ENCODE assay signal across 11 cellular contexts in the genomic region with DNA sequence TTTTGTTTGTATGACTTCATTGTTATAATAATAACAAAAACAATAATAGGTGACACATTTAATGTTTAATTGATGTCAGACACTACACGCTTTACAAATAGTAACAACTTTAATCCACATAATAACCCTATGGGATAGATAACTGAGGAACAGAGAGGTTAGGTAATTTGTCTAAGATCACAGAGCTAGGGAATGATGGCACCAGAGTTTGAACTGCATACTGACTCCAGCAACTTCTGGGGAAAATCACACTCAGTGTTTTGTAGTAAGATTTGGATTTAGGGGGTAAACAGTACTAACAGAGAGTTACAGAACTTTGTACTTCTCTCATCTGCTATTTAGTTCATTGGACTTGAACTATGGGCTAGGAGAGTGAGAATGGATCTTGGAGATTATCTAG.
"Had no signal": no experiment of that assay in that cellular context is flagged by ENCODE, and none has a peak within 500 bp of the region (broad histone marks: within the 10 kb centered on the region; RNA-seq: fewer than 3 reads in every experiment).

No MANE protein-coding gene starts in this region.

- H3K4me3 ChIP-seq: colonic mucosa, heart right ventricle, stomach had no signal

- FAIRE-seq: frontal cortex, small intestine had no signal

- H3K4me1 ChIP-seq: colonic mucosa had no signal

- ATAC-seq: left cardiac atrium had no signal

- H3K27me3 ChIP-seq: colonic mucosa, heart right ventricle, neutrophil, stomach had no signal

- DNase-seq: colonic mucosa; heart right ventricle; hypothalamus; islet precursor cell; left cardiac atrium; naive thymus-derived CD8-positive, alpha-beta T cell; small intestine; stimulated activated CD4-positive, alpha-beta T cell treated with anti-CD3 and anti-CD28 coated beads, Interleukin-12 subunit alpha, Interleukin-12 subunit beta, amount 100 ng/mL, for 4 hours; stomach had no signal

- H3K36me3 ChIP-seq: colonic mucosa, heart right ventricle, neutrophil, stomach had no signal

- H3K9me3 ChIP-seq: colonic mucosa, heart right ventricle, neutrophil, stomach had no signal

- H3K27ac ChIP-seq: colonic mucosa, neutrophil had no signal
